Comparison of ENCODE assay signal across 13 cellular contexts in genomic region chr10:67770537-67770936, GRCh38.
DNase-seq lines count a peak whose midpoint lies in the region; ATAC-seq and FAIRE-seq lines count a peak whose summit lies in the region.
"Had no signal": no experiment of that assay in that cellular context is flagged by ENCODE, and none has a peak within 500 bp of the region (broad histone marks: within the 10 kb centered on the region; RNA-seq: fewer than 3 reads in every experiment).

No MANE protein-coding gene starts in this region.

- no peak overlapping the region for H2AFZ ChIP-seq in neuronal stem cell (ENCODE audit: low read length)

- no peak overlapping the region for H2BK120ac ChIP-seq in neuronal stem cell (ENCODE audit: low read depth, low read length)

- no peaks in the 10 kb centered on the region for H3K79me1 ChIP-seq in neuronal stem cell (ENCODE audit: low read depth, low read length)

- no peak overlapping the region for H3K9ac ChIP-seq in neuronal stem cell (ENCODE audit: low read depth, low read length, poor library complexity)

- no peak overlapping the region for H3K14ac ChIP-seq in neuronal stem cell (ENCODE audit: low read length)

- H2BK12ac ChIP-seq in neuronal stem cell (ENCODE audit: low read length): no peak overlapping the region

- H3K23ac ChIP-seq in neuronal stem cell (ENCODE audit: low read depth, low read length, poor library complexity): no peak overlapping the region

- no peaks in the 10 kb centered on the region for H3K36me3 ChIP-seq in neuronal stem cell (replicated peaks in 1 of 2; ENCODE audit: control insufficient read depth in 2 of 2, insufficient read depth in 2 of 2, low read length in 2 of 2)

- no peak for FAIRE-seq in frontal cortex (lab: Jason Lieb, UNC)

- no peak overlapping the region for H3K18ac ChIP-seq in neuronal stem cell (ENCODE audit: low read length)

- H3K4me3 ChIP-seq in neuronal stem cell (ENCODE audit: low read length in 2 of 2): no peak overlapping the region
- H3K4me3 ChIP-seq: dorsolateral prefrontal cortex had no signal

- ATAC-seq in GM19351 (IDR thresholded peaks at IDR 0.05; ENCODE audit: unreplicated experiment) (peak; percentile 58), HG02852 (IDR thresholded peaks at IDR 0.05; ENCODE audit: unreplicated experiment) (peak; percentile 73), HG03575 (IDR thresholded peaks at IDR 0.05; ENCODE audit: extremely low read depth, insufficient number of reproducible peaks, low FRiP score, unreplicated experiment) (peak; percentile 62)
- ATAC-seq: activated T-helper 17 cell treated with anti-CD3 and anti-CD28 coated beads, Interleukin-2, amount 50 U/mL, for 72 hours had no signal

- no peak overlapping the region for H2AK5ac ChIP-seq in neuronal stem cell (ENCODE audit: low read depth, low read length)

- no peak overlapping the region for H2BK15ac ChIP-seq in neuronal stem cell (ENCODE audit: low read length)

- no peak overlapping the region for H3K4me2 ChIP-seq in neuronal stem cell (ENCODE audit: insufficient read depth, low read length, poor library complexity, severe bottlenecking)

- no peaks in the 10 kb centered on the region for H3K9me3 ChIP-seq in neuronal stem cell (replicated peaks in 1 of 2; ENCODE audit: control insufficient read depth in 2 of 2, insufficient read depth in 1 of 2, low read depth in 1 of 2, low read length in 2 of 2)

- no peak overlapping the region for H4K91ac ChIP-seq in neuronal stem cell (ENCODE audit: low read depth, low read length, poor library complexity)

- no peaks in the 10 kb centered on the region for H3K27me3 ChIP-seq in neuronal stem cell (ENCODE audit: control insufficient read depth in 3 of 3, insufficient read depth in 3 of 3, low read depth in 1 of 3, low read length in 3 of 3)
- H3K27me3 ChIP-seq: dorsolateral prefrontal cortex had no signal

- no peak overlapping the region for H3K4ac ChIP-seq in neuronal stem cell (ENCODE audit: low read length)

- H3K27ac ChIP-seq in neuronal stem cell (replicated peaks; ENCODE audit: low read length): no peak overlapping the region
- H3K27ac ChIP-seq: dorsolateral prefrontal cortex had no signal

- H3K4me1 ChIP-seq in neuronal stem cell (ENCODE audit: control insufficient read depth in 2 of 2, insufficient read depth in 1 of 2, low read depth in 1 of 2, low read length in 2 of 2): peaks cover 0 to 3% of the 10 kb centered on the region in 2 donors

- peak; percentile 57 for DNase-seq in CD1c-positive myeloid dendritic cell (ENCODE audit: extremely low spot score)
- no peak for DNase-seq in glomerular visceral epithelial cell (ENCODE audit: extremely low spot score)
- no peak for DNase-seq in frontal cortex (ENCODE audit: low spot score in 2 of 2)
- DNase-seq in SW 1271 (lab: John Stamatoyannopoulos, UW): no peak
- no peak for DNase-seq in neuronal stem cell (ENCODE audit: low spot score)
- DNase-seq: dorsolateral prefrontal cortex, NCI-H345, nephron progenitor cell, T-helper 9 cell had no signal

- H2BK5ac ChIP-seq in neuronal stem cell (ENCODE audit: low read length): no peak overlapping the region

- H4K8ac ChIP-seq in neuronal stem cell (ENCODE audit: low read depth, low read length): no peak overlapping the region
